1 cellular context compared by ENCODE assay signal in genomic region chr9:74887981-74888370, GRCh38.
TF ChIP-seq lines count a peak whose summit lies in the region.

No MANE protein-coding gene starts in this region.

TF ChIP-seq in A549, 52 proteins besides CTCF, POLR2A, EP300 and RAD21 (continued from another document):
- TF ChIP-seq TP53 (CRISPR knock-in tag; IDR thresholded peaks at IDR 0.05): no peak
- no peak for TF ChIP-seq JUN (IDR thresholded peaks at IDR 0.05)
- no peak for TF ChIP-seq NFE2L2 (conservative IDR thresholded peaks at IDR 0.05; ENCODE audit: low read length)
- no peak for TF ChIP-seq PBX3 (IDR thresholded peaks at IDR 0.05)
- TF ChIP-seq SREBF2 (IDR thresholded peaks at IDR 0.05): no peak
- no peak for TF ChIP-seq MAX (IDR thresholded peaks at IDR 0.05)
- TF ChIP-seq RFX5 (IDR thresholded peaks at IDR 0.05): no peak
- TF ChIP-seq HES2 (IDR thresholded peaks at IDR 0.05): no peak
- no peak for TF ChIP-seq MYC (IDR thresholded peaks at IDR 0.05; ENCODE audit: borderline replicate concordance, low read length)
